1 cellular context compared by ENCODE assay signal in the genomic region with DNA sequence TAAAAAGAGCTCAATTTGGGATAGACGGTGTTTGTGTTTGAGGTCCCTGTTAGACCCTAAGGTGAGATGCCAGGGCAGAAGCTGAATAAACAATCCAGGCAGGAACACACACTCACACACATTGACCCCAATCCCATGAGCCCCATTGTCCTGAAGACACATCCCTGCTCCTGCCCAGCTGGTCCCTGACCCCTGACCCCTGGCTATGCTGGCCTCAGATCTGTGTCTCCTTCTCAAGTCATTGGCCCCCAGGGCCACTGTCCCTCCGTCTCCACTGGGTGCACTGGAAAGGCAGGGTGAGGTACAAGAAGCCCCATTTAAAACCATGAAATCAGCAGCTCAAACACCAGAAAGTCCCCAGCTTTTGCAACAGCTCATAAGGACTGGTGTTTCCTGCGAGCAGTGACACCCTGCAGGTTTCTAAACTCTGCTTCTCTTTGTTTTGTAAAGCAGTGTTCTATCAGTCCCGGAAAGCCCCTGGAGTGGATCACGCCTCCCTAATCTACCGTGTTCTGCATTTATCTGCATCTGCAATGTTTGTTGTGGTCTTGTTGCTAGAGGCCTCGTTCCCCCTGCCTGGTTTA.
A peak's percentile ranks its signal among the peaks of the same experiment; 100 is the strongest.
TF ChIP-seq lines count a peak whose summit lies in the region.

No MANE protein-coding gene starts in this region.

TF ChIP-seq in HepG2, 621 proteins besides CTCF, POLR2A, EP300 and RAD21 (continued from another document and continues in another):
- TF ChIP-seq, protein P1, sequence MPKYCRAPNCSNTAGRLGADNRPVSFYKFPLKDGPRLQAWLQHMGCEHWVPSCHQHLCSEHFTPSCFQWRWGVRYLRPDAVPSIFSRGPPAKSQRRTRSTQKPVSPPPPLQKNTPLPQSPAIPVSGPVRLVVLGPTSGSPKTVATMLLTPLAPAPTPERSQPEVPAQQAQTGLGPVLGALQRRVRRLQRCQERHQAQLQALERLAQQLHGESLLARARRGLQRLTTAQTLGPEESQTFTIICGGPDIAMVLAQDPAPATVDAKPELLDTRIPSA (CRISPR knock-in tag; IDR thresholded peaks at IDR 0.05; ENCODE audit: borderline replicate concordance), result no peak
- TF ChIP-seq MIER3 (CRISPR knock-in tag; IDR thresholded peaks at IDR 0.05; ENCODE audit: borderline replicate concordance) (no peak), ZNF841 (CRISPR knock-in tag; IDR thresholded peaks at IDR 0.05; ENCODE audit: borderline replicate concordance) (no peak), RXRA (CRISPR knock-in tag; IDR thresholded peaks at IDR 0.05) (peak; percentile 47; the same call in 1 of the 2 replicates), ZMYM2 (CRISPR knock-in tag; IDR thresholded peaks at IDR 0.05) (no peak), ZNF773 (CRISPR knock-in tag; IDR thresholded peaks at IDR 0.05; ENCODE audit: borderline replicate concordance) (no peak), ZBTB2 (CRISPR knock-in tag; IDR thresholded peaks at IDR 0.05; ENCODE audit: low read depth) (no peak), SALL1 (CRISPR knock-in tag; IDR thresholded peaks at IDR 0.05) (peak; percentile 75), ELK4 (CRISPR knock-in tag; IDR thresholded peaks at IDR 0.05; ENCODE audit: borderline replicate concordance) (no peak), ZNF430 (CRISPR knock-in tag; IDR thresholded peaks at IDR 0.05) (no peak), NCOA1 (CRISPR knock-in tag; IDR thresholded peaks at IDR 0.05) (no peak), ZNF572 (CRISPR knock-in tag; IDR thresholded peaks at IDR 0.05) (no peak), FOXP4 (CRISPR knock-in tag; IDR thresholded peaks at IDR 0.05) (peak; percentile 51; the same call in 1 of the 2 replicates), HHEX (CRISPR knock-in tag; IDR thresholded peaks at IDR 0.05) (0 out of 2 replicates have a peak, but pooled peaks have one; percentile 14), ZNF672 (CRISPR knock-in tag; IDR thresholded peaks at IDR 0.05) (no peak), ZNF770 (CRISPR knock-in tag; IDR thresholded peaks at IDR 0.05) (no peak), ZKSCAN1 (IDR thresholded peaks at IDR 0.05; ENCODE audit: low read length) (no peak), NFE2L1 (CRISPR knock-in tag; IDR thresholded peaks at IDR 0.05; ENCODE audit: borderline replicate concordance) (no peak), GATAD1 (CRISPR knock-in tag; IDR thresholded peaks at IDR 0.05) (no peak), HDAC6 (IDR thresholded peaks at IDR 0.05; ENCODE audit: low read depth, low read length) (no peak), ZNF670 (CRISPR knock-in tag; IDR thresholded peaks at IDR 0.05; ENCODE audit: borderline replicate concordance) (no peak), MNT (IDR thresholded peaks at IDR 0.05) (no peak), U2AF1 (optimal IDR thresholded peaks at IDR 0.05; ENCODE audit: low read depth, low read length) (no peak), ZNF33A (CRISPR knock-in tag; IDR thresholded peaks at IDR 0.05; ENCODE audit: borderline replicate concordance) (no peak), NFE2L2 (IDR thresholded peaks at IDR 0.05; ENCODE audit: low read length) (no peak), AKNA (CRISPR knock-in tag; IDR thresholded peaks at IDR 0.05; ENCODE audit: borderline replicate concordance) (no peak), PATZ1 (CRISPR knock-in tag; IDR thresholded peaks at IDR 0.05) (0 out of 2 replicates have a peak, but pooled peaks have one; percentile 36), RXRB (CRISPR knock-in tag; IDR thresholded peaks at IDR 0.05; ENCODE audit: borderline replicate concordance) (peak; percentile 51; the same call in 1 of the 2 replicates)
- TF ChIP-seq, protein P2, sequence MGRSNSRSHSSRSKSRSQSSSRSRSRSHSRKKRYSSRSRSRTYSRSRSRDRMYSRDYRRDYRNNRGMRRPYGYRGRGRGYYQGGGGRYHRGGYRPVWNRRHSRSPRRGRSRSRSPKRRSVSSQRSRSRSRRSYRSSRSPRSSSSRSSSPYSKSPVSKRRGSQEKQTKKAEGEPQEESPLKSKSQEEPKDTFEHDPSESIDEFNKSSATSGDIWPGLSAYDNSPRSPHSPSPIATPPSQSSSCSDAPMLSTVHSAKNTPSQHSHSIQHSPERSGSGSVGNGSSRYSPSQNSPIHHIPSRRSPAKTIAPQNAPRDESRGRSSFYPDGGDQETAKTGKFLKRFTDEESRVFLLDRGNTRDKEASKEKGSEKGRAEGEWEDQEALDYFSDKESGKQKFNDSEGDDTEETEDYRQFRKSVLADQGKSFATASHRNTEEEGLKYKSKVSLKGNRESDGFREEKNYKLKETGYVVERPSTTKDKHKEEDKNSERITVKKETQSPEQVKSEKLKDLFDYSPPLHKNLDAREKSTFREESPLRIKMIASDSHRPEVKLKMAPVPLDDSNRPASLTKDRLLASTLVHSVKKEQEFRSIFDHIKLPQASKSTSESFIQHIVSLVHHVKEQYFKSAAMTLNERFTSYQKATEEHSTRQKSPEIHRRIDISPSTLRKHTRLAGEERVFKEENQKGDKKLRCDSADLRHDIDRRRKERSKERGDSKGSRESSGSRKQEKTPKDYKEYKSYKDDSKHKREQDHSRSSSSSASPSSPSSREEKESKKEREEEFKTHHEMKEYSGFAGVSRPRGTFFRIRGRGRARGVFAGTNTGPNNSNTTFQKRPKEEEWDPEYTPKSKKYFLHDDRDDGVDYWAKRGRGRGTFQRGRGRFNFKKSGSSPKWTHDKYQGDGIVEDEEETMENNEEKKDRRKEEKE (IDR thresholded peaks at IDR 0.05), result no peak
- TF ChIP-seq, protein P3, sequence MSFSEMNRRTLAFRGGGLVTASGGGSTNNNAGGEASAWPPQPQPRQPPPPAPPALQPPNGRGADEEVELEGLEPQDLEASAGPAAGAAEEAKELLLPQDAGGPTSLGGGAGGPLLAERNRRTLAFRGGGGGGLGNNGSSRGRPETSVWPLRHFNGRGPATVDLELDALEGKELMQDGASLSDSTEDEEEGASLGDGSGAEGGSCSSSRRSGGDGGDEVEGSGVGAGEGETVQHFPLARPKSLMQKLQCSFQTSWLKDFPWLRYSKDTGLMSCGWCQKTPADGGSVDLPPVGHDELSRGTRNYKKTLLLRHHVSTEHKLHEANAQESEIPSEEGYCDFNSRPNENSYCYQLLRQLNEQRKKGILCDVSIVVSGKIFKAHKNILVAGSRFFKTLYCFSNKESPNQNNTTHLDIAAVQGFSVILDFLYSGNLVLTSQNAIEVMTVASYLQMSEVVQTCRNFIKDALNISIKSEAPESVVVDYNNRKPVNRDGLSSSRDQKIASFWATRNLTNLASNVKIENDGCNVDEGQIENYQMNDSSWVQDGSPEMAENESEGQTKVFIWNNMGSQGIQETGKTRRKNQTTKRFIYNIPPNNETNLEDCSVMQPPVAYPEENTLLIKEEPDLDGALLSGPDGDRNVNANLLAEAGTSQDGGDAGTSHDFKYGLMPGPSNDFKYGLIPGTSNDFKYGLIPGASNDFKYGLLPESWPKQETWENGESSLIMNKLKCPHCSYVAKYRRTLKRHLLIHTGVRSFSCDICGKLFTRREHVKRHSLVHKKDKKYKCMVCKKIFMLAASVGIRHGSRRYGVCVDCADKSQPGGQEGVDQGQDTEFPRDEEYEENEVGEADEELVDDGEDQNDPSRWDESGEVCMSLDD (CRISPR knock-in tag; IDR thresholded peaks at IDR 0.05; ENCODE audit: borderline replicate concordance), result no peak
